Comparison of ENCODE assay signal across 8 cellular contexts in genomic region chr19:18339703-18340102, GRCh38. TPM values are rescaled to one million over a fixed set of nuclear protein-coding genes. Genes with fewer than 3 reads are reported as not detected.
DNase-seq lines count a peak whose midpoint lies in the region; ATAC-seq and TF ChIP-seq lines count a peak whose summit lies in the region.

No MANE protein-coding gene starts in this region.

- H3K27ac ChIP-seq in SJCRH30, result no peak overlapping the region
- H3K27ac ChIP-seq in esophagus muscularis mucosa (replicated peaks in 1 of 4), result peak overlapping the region in 2 of 4 donors; percentile 87 to 91
- peak overlapping the region in 3 of 4 donors; percentile 78 to 89 (median 79) for H3K27ac ChIP-seq in sigmoid colon

- intact Hi-C loops in esophagus muscularis mucosa (cut with DNase I), result loop anchor here (5.0 kb wide), 1 partner anchor 67 kb away; the partner anchor contains the start of gene IQCN
- intact Hi-C loops in sigmoid colon (cut with DNase I), result loop anchor here (5.0 kb wide), 2 partner anchors 62 to 73 kb away; no protein-coding TSS in a partner anchor
- intact Hi-C loops in sciatic nerve (cut with DNase I), result loop anchor here (10.0 kb wide), 1 partner anchor 295 kb away; the partner anchor contains the start of gene KLHL26

- WGBS in esophagus muscularis mucosa, result 39% methylated on average over 6 of the region's 6 CpGs
- WGBS in sigmoid colon, 2 donors, result 28 to 59% methylated on average over 6 of the region's 6 CpGs

- H3K9me3 ChIP-seq in SJCRH30 (replicated peaks) (no peaks in the 10 kb centered on the region), esophagus muscularis mucosa (no peaks in the 10 kb centered on the region), sigmoid colon (no peaks in the 10 kb centered on the region)

- POLR2A ChIA-PET in AG04449 (lab: Yijun Ruan, JAX), result interaction anchor here (1.0 to 2.7 kb wide), 2 partner anchors 11 to 59 kb away, joined by 4 to 18 read pairs; partner anchors contain the start of gene JUND

- H3K4me1 ChIP-seq in SJCRH30 (peaks cover 7% of the 10 kb centered on the region), esophagus muscularis mucosa (peaks cover 15 to 40% (median 28%) of the 10 kb centered on the region in 4 donors), sigmoid colon (peaks cover 0 to 22% (median 12%) of the 10 kb centered on the region in 4 donors)

- TF ChIP-seq POLR2A in esophagus muscularis mucosa (IDR thresholded peaks at IDR 0.05; ENCODE audit: low read depth), result no peak
- no peak for TF ChIP-seq POLR2A in sigmoid colon (IDR thresholded peaks at IDR 0.05)

- peaks cover 6% of the 10 kb centered on the region for H3K27me3 ChIP-seq in SJCRH30
- H3K27me3 ChIP-seq in esophagus muscularis mucosa, result no peaks in the 10 kb centered on the region
- no peaks in the 10 kb centered on the region for H3K27me3 ChIP-seq in sigmoid colon

- no peak for TF ChIP-seq EP300 in esophagus muscularis mucosa (IDR thresholded peaks at IDR 0.05)
- TF ChIP-seq EP300 in sigmoid colon (IDR thresholded peaks at IDR 0.05), result no peak

- no peak for ATAC-seq in HG03521 (IDR thresholded peaks at IDR 0.05; ENCODE audit: unreplicated experiment)
- ATAC-seq in HG03045 (IDR thresholded peaks at IDR 0.05; ENCODE audit: unreplicated experiment), result no peak
- no peak for ATAC-seq in sciatic nerve

- no peaks in the 10 kb centered on the region for H3K36me3 ChIP-seq in SJCRH30
- peaks cover 0 to 24% (median 3%) of the 10 kb centered on the region in 4 donors for H3K36me3 ChIP-seq in esophagus muscularis mucosa
- H3K36me3 ChIP-seq in sigmoid colon, result no peaks in the 10 kb centered on the region

- H3K4me3 ChIP-seq in AG04449 (ENCODE audit: low read depth, low read length) (no peak overlapping the region), SJCRH30 (no peak overlapping the region), esophagus muscularis mucosa (peak overlapping the region; percentile 84 to 91 (median 88)), sigmoid colon (peak overlapping the region in 2 of 4 donors; percentile 75 to 79)

- no peak for DNase-seq in AG04449 (ENCODE audit: low read depth, low spot score)
- peak; percentile 38 to 57 for DNase-seq in SJCRH30
- no peak for DNase-seq in esophagus muscularis mucosa (ENCODE audit: extremely low spot score)
- no peak for DNase-seq in sigmoid colon
- DNase-seq in sciatic nerve (ENCODE audit: low spot score), result no peak

- CTCF ChIA-PET in AG04449 (lab: Yijun Ruan, JAX), result interaction anchor here (0.9 to 5.4 kb wide), 16 partner anchors 10 to 227 kb away, joined by 3 to 69 read pairs (median 5); partner anchors contain the start of genes LSM4 and SSBP4

- peak; percentile 34 for TF ChIP-seq CTCF in AG04449 (IDR thresholded peaks at IDR 0.05; ENCODE audit: insufficient read depth, low read length, missing control alignments)
- TF ChIP-seq CTCF in GM12873 (IDR thresholded peaks at IDR 0.05; ENCODE audit: insufficient read depth, low read depth, low read length, missing control alignments), result peak; percentile 36
- TF ChIP-seq CTCF in esophagus muscularis mucosa (IDR thresholded peaks at IDR 0.05), result no peak
- no peak for TF ChIP-seq CTCF in sigmoid colon (IDR thresholded peaks at IDR 0.05)

RNA-seq across cellular contexts. Expression of gene PGPEP1, which starts 0.7 kb away (rescaled TPM):
- 8.7 and 11.7 TPM in 2 replicates for total RNA-seq in SJCRH30 (2014; rRNA removed; shearing (Covaris generic))
- 10 to 100 TPM; 15.0 to 50.3 (median 28.0) TPM for total RNA-seq in esophagus muscularis mucosa
- 10 to 100 TPM; 15.0 to 26.0 (median 16.6) TPM for total RNA-seq in sigmoid colon
- polyA plus RNA-seq in sigmoid colon, result 10 to 100 TPM; 14.4 to 36.9 (median 31.7) TPM
- 49.6 TPM for total RNA-seq in sciatic nerve

RNA-seq across cellular contexts. Expression of gene LSM4, which starts 16.8 kb away (rescaled TPM):
- total RNA-seq in SJCRH30 (2014; rRNA removed; shearing (Covaris generic)), result 378 and 427 TPM in 2 replicates
- total RNA-seq in esophagus muscularis mucosa (100 to 1,000 TPM in 1 of 4 donors, 10 to 100 TPM in 3; 86.8 to 116 (median 93.9) TPM), sigmoid colon (100 to 1,000 TPM in 3 of 4 donors, 10 to 100 TPM in 1; 89.1 to 144 (median 119) TPM), sciatic nerve (45.7 TPM)
- 100 to 1,000 TPM; 214 to 285 (median 256) TPM for polyA plus RNA-seq in sigmoid colon

RNA-seq across cellular contexts. Expression of gene GDF15, which starts 46.3 kb away (rescaled TPM):
- 17.5 and 27.1 TPM in 2 replicates for total RNA-seq in SJCRH30 (2014; rRNA removed; shearing (Covaris generic))
- total RNA-seq in esophagus muscularis mucosa, result 1 to 10 TPM; 1.6 to 5.6 (median 3.8) TPM
- total RNA-seq in sigmoid colon, result 1 to 10 TPM; 1.1 to 7.9 (median 3.9) TPM
- 10 to 100 TPM in 2 of 3 donors, 1 to 10 TPM in 1; 7.2 to 79.7 (median 24.5) TPM for polyA plus RNA-seq in sigmoid colon
- 8.3 TPM for total RNA-seq in sciatic nerve

RNA-seq across cellular contexts. Expression of gene LRRC25, which starts 57.7 kb away (rescaled TPM):
- not detected in 2 replicates for total RNA-seq in SJCRH30 (2014; rRNA removed; shearing (Covaris generic))
- total RNA-seq in esophagus muscularis mucosa (10 to 100 TPM in 1 of 4 donors, 1 to 10 TPM in 3; 5.8 to 20.4 (median 7.0) TPM), sigmoid colon (10 to 100 TPM in 1 of 4 donors, 1 to 10 TPM in 3; 2.2 to 13.3 (median 9.0) TPM), sciatic nerve (8.2 TPM)
- polyA plus RNA-seq in sigmoid colon, result 10 to 100 TPM in 1 of 3 donors, 1 to 10 TPM in 2; 4.2 to 10.9 (median 6.0) TPM

RNA-seq across cellular contexts. Expression of gene JUND, which starts 58.3 kb away (rescaled TPM):
- total RNA-seq in SJCRH30 (2014; rRNA removed; shearing (Covaris generic)), result 70.1 and 94.9 TPM in 2 replicates
- total RNA-seq in esophagus muscularis mucosa (100 to 1,000 TPM; 325 to 457 (median 403) TPM), sigmoid colon (100 to 1,000 TPM; 163 to 369 (median 230) TPM), sciatic nerve (298 TPM)
- polyA plus RNA-seq in sigmoid colon, result 100 to 1,000 TPM; 179 to 221 (median 180) TPM

Comparison
In these comparisons a context has a peak if more than half of its experiments do, and no peak if none do; other contexts are left out.
1. DNase-seq: peak in SJCRH30 (2 of 2); none in AG04449 (single experiment), esophagus muscularis mucosa (single experiment), sigmoid colon (single experiment) and sciatic nerve (single experiment).
2. H3K4me3 ChIP-seq: peak in esophagus muscularis mucosa (4 of 4); none in AG04449 (single experiment) and SJCRH30 (single experiment).
3. CTCF ChIP-seq: peak in AG04449 (single experiment) and GM12873 (single experiment); none in esophagus muscularis mucosa (0 of 3) and sigmoid colon (0 of 4).